Comparison of ENCODE assay signal across 1 cellular context in the genomic region with DNA sequence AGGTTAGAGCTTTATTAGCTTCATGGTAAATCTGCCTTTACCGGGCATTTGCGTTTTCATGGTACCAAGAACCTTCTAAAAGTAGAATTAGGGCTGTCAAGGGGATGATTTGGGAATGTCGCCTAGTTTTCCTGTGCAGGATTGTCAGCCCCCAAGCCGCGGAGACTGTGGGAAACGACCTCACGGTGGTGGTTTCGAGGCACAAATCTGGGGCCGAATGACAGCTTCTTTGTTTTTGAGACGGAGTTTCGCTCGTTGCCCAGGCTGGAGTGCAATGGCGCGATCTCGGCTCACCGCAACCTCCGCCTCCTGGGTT.
TF ChIP-seq lines count a peak whose summit lies in the region.

No MANE protein-coding gene starts in this region.

TF ChIP-seq in HepG2, 621 proteins besides CTCF, POLR2A, EP300 and RAD21:
- 0 out of 2 replicates have a peak, but pooled peaks have one; percentile 72 for TF ChIP-seq CHD4 (IDR thresholded peaks at IDR 0.05; ENCODE audit: borderline replicate concordance, low read length)
- 0 out of 2 replicates have a peak, but pooled peaks have one; percentile 15 for TF ChIP-seq ZNF773 (CRISPR knock-in tag; IDR thresholded peaks at IDR 0.05; ENCODE audit: borderline replicate concordance)
- 0 out of 2 replicates have a peak, but pooled peaks have one; percentile 2 for TF ChIP-seq ZNF816 (CRISPR knock-in tag; IDR thresholded peaks at IDR 0.05; ENCODE audit: borderline replicate concordance)
- no peak for TF ChIP-seq ZHX2 (IDR thresholded peaks at IDR 0.05; ENCODE audit: low read depth)
- 0 out of 2 replicates have a peak, but pooled peaks have one; percentile 2 for TF ChIP-seq ZHX2 (CRISPR knock-in tag; IDR thresholded peaks at IDR 0.05; ENCODE audit: borderline replicate concordance)
- TF ChIP-seq SP5 (CRISPR knock-in tag; IDR thresholded peaks at IDR 0.05; ENCODE audit: borderline replicate concordance, low read depth), result no peak
- 0 out of 2 replicates have a peak, but pooled peaks have one; percentile 1 for TF ChIP-seq ZNF44 (CRISPR knock-in tag; IDR thresholded peaks at IDR 0.05)
TF ChIP-seq in HepG2: peak in this region for 5.
